Comparison of ENCODE assay signal across 8 cellular contexts in genomic region chr7:36967387-36967786, GRCh38.
DNase-seq lines count a peak whose midpoint lies in the region; ATAC-seq, FAIRE-seq and TF ChIP-seq lines count a peak whose summit lies in the region.

No MANE protein-coding gene starts in this region.

- DNase-seq in G401 (ENCODE audit: low spot score) (peak; percentile 93), HTR-8/SVneo (ENCODE audit: insufficient read length, low spot score) (peak; percentile 68), SW 1271 (lab: John Stamatoyannopoulos, UW) (peak; percentile 44 to 71), foreskin melanocyte (peak; percentile 59), osteocyte (ENCODE audit: extremely low spot score, unreplicated experiment) (no peak)
- DNase-seq in stimulated activated CD4-positive, alpha-beta T cell treated with anti-CD3 and anti-CD28 coated beads, Interleukin-4, amount 100 ng/mL, for 1 hour: no peak
- DNase-seq in activated naive CD4-positive, alpha-beta T cell treated with anti-CD3 and anti-CD28 coated beads, Interleukin-2, amount 10 ng/mL, durations not matched to agents 7 days and 5 days: no peak

- in situ Hi-C loops in G401 (cut with HindIII; ENCODE audit: low sequenced_read_pairs): no loop called here

- peaks cover 13% of the 10 kb centered on the region for H3K27me3 Mint-ChIP-seq in osteocyte (ENCODE audit: unreplicated experiment)
- no peaks in the 10 kb centered on the region for H3K27me3 Mint-ChIP-seq in activated naive CD4-positive, alpha-beta T cell treated with anti-CD3 and anti-CD28 coated beads, Interleukin-2, amount 10 ng/mL, durations not matched to agents 7 days and 5 days

- no peak overlapping the region for H3K27ac Mint-ChIP-seq in osteocyte (ENCODE audit: unreplicated experiment)
- no peak overlapping the region for H3K27ac Mint-ChIP-seq in activated naive CD4-positive, alpha-beta T cell treated with anti-CD3 and anti-CD28 coated beads, Interleukin-2, amount 10 ng/mL, durations not matched to agents 7 days and 5 days

- peak; percentile 85 for TF ChIP-seq CTCF in osteocyte (IDR thresholded peaks at IDR 0.05)

- ATAC-seq in HG03521 (IDR thresholded peaks at IDR 0.05; ENCODE audit: unreplicated experiment): no peak

- CTCF ChIA-PET in activated naive CD4-positive, alpha-beta T cell treated with anti-CD3 and anti-CD28 coated beads, Interleukin-2, amount 10 ng/mL, durations not matched to agents 7 days and 5 days (lab: Charles Lee): interaction anchor here (0.6 to 2.5 kb wide), 4 partner anchors 12 to 215 kb away, joined by 3 to 12 read pairs (median 4); no protein-coding TSS in a partner anchor

- H3K4me1 Mint-ChIP-seq in osteocyte (ENCODE audit: unreplicated experiment): peaks cover 2% of the 10 kb centered on the region
- H3K4me1 Mint-ChIP-seq in activated naive CD4-positive, alpha-beta T cell treated with anti-CD3 and anti-CD28 coated beads, Interleukin-2, amount 10 ng/mL, durations not matched to agents 7 days and 5 days: peaks cover 27% of the 10 kb centered on the region

- peak; percentile 9 for FAIRE-seq in HTR-8/SVneo (lab: Jason Lieb, UNC)

- no peaks in the 10 kb centered on the region for H3K9me3 Mint-ChIP-seq in osteocyte (ENCODE audit: unreplicated experiment)
- H3K9me3 Mint-ChIP-seq in activated naive CD4-positive, alpha-beta T cell treated with anti-CD3 and anti-CD28 coated beads, Interleukin-2, amount 10 ng/mL, durations not matched to agents 7 days and 5 days: peaks cover 5% of the 10 kb centered on the region

- no peaks in the 10 kb centered on the region for H3K36me3 Mint-ChIP-seq in osteocyte (ENCODE audit: unreplicated experiment)
- peaks cover 13% of the 10 kb centered on the region for H3K36me3 Mint-ChIP-seq in activated naive CD4-positive, alpha-beta T cell treated with anti-CD3 and anti-CD28 coated beads, Interleukin-2, amount 10 ng/mL, durations not matched to agents 7 days and 5 days

- H3K4me3 Mint-ChIP-seq in osteocyte (ENCODE audit: unreplicated experiment): no peak overlapping the region
- no peak overlapping the region for H3K4me3 Mint-ChIP-seq in activated naive CD4-positive, alpha-beta T cell treated with anti-CD3 and anti-CD28 coated beads, Interleukin-2, amount 10 ng/mL, durations not matched to agents 7 days and 5 days

Comparison
In these comparisons a context has a peak if more than half of its experiments do, and no peak if none do; other contexts are left out.
1. DNase-seq: peak in G401 (single experiment), HTR-8/SVneo (single experiment), SW 1271 (2 of 2) and foreskin melanocyte (single experiment); none in osteocyte (single experiment), stimulated activated CD4-positive, alpha-beta T cell treated with anti-CD3 and anti-CD28 coated beads, Interleukin-4, amount 100 ng/mL, for 1 hour (single experiment) and activated naive CD4-positive, alpha-beta T cell treated with anti-CD3 and anti-CD28 coated beads, Interleukin-2, amount 10 ng/mL, durations not matched to agents 7 days and 5 days (single experiment).